ENCODE assay signal across 13 cellular contexts in genomic region chr14:74238974-74239847, GRCh38. TPM values are rescaled to one million over a fixed set of nuclear protein-coding genes. Genes with fewer than 3 reads are reported as not detected.
DNase-seq lines count a peak whose midpoint lies in the region; ATAC-seq and TF ChIP-seq lines count a peak whose summit lies in the region.
"Had no signal": no experiment of that assay in that cellular context is flagged by ENCODE, and none has a peak within 500 bp of the region (broad histone marks: within the 10 kb centered on the region; RNA-seq: fewer than 3 reads in every experiment).

Gene VSX2, plus strand, starts transcription at chr14:74239449. Its CDS starts 113 bp downstream, at chr14:74239562.

- peak within 1 kb of the TSS; percentile 73 for H3K4me2 ChIP-seq in hepatocyte

- H3K4me1 ChIP-seq in hepatocyte (ENCODE audit: insufficient read depth), result peaks cover 15% of the 10 kb centered on the region
- H3K4me1 ChIP-seq in rectal smooth muscle tissue (ENCODE audit: control insufficient read depth, insufficient read depth, low read length), result no peaks in the 10 kb centered on the region
- H3K4me1 ChIP-seq in thyroid gland, result peaks cover 25 to 29% of the 10 kb centered on the region in 2 donors

- WGBS in hepatocyte (ENCODE audit: low lambda C conversion rate, missing lambda C conversion rate), result 8% methylated on average over 32 of the region's 40 CpGs
- 10 to 20% methylated on average over 11 to 16 of the region's 40 CpGs for WGBS in thyroid gland, 2 donors

- H3K9ac ChIP-seq in SK-N-MC (ENCODE audit: insufficient read length) (no peak within 1 kb of the TSS), rectal smooth muscle tissue (ENCODE audit: low read length) (no peak within 1 kb of the TSS)

- H3K27ac Mint-ChIP-seq in glutamatergic neuron (ENCODE audit: unreplicated experiment), result no peak within 1 kb of the TSS

- no peaks in the 10 kb centered on the region for H3K9me3 ChIP-seq in SK-N-MC (ENCODE audit: low read depth, low read length)
- H3K9me3 ChIP-seq in hepatocyte (ENCODE audit: low read depth), result no peaks in the 10 kb centered on the region
- H3K9me3 ChIP-seq in thyroid gland, result no peaks in the 10 kb centered on the region

- H3K27me3 Mint-ChIP-seq in glutamatergic neuron (ENCODE audit: unreplicated experiment), result peaks cover 39% of the 10 kb centered on the region

- H3K79me2 ChIP-seq in hepatocyte, result no peaks in the 10 kb centered on the region

- H3K27ac ChIP-seq in SK-N-MC, result no peak within 1 kb of the TSS
- H3K27ac ChIP-seq in hepatocyte, result no peak within 1 kb of the TSS
- no peak within 1 kb of the TSS for H3K27ac ChIP-seq in rectal smooth muscle tissue (ENCODE audit: low read depth, low read length)
- H3K27ac ChIP-seq in thyroid gland, result no peak within 1 kb of the TSS

- H2AFZ ChIP-seq in hepatocyte, result peak within 1 kb of the TSS; percentile 78

- peak; percentile 49 for DNase-seq in D341Med (ENCODE audit: low spot score)
- no peak for DNase-seq in SK-N-MC (ENCODE audit: low read depth, low spot score)
- DNase-seq in hepatocyte (ENCODE audit: low spot score), result no peak
- DNase-seq in glutamatergic neuron, result no peak
- DNase-seq in thyroid gland, result no peak
- DNase-seq in SK-N-DZ (ENCODE audit: low spot score), result no peak
- DNase-seq: NCI-H1436; stimulated activated CD4-positive, alpha-beta T cell treated with anti-CD3 and anti-CD28 coated beads, Interleukin-15, amount 100 ng/mL, for 24 hours; stimulated activated naive CD4-positive, alpha-beta T cell treated with Interleukin-2 at 50 U/mL for 16 hours had no signal

- TF ChIP-seq CTCF in hepatocyte (IDR thresholded peaks at IDR 0.05; ENCODE audit: poor library complexity) (no peak), glutamatergic neuron (IDR thresholded peaks at IDR 0.05; ENCODE audit: partially characterized antibody, unreplicated experiment) (no peak), thyroid gland (IDR thresholded peaks at IDR 0.05) (no peak)

- no peaks in the 10 kb centered on the region for H3K36me3 Mint-ChIP-seq in glutamatergic neuron (ENCODE audit: unreplicated experiment)

- no peak within 1 kb of the TSS for H3K4me3 Mint-ChIP-seq in glutamatergic neuron (ENCODE audit: unreplicated experiment)

- no peak for TF ChIP-seq POLR2A in thyroid gland (IDR thresholded peaks at IDR 0.05)

- no peaks in the 10 kb centered on the region for H3K4me1 Mint-ChIP-seq in glutamatergic neuron (ENCODE audit: low read depth, unreplicated experiment)

- no peak for ATAC-seq in HG02678 (IDR thresholded peaks at IDR 0.05; ENCODE audit: unreplicated experiment)

- no peaks in the 10 kb centered on the region for H3K36me3 ChIP-seq in SK-N-MC (ENCODE audit: insufficient read depth, low read length)
- no peaks in the 10 kb centered on the region for H3K36me3 ChIP-seq in hepatocyte (replicated peaks; ENCODE audit: insufficient read depth, low read depth)
- no peaks in the 10 kb centered on the region for H3K36me3 ChIP-seq in rectal smooth muscle tissue (ENCODE audit: control insufficient read depth, insufficient read depth, low read length)
- no peaks in the 10 kb centered on the region for H3K36me3 ChIP-seq in thyroid gland

- H3K27me3 ChIP-seq in hepatocyte (peaks cover 94% of the 10 kb centered on the region), rectal smooth muscle tissue (ENCODE audit: control insufficient read depth, insufficient read depth, low read length) (peaks cover 49% of the 10 kb centered on the region), thyroid gland (peaks cover 52% of the 10 kb centered on the region)

- peaks cover 10% of the 10 kb centered on the region for H3K9me3 Mint-ChIP-seq in glutamatergic neuron (ENCODE audit: unreplicated experiment)

- no peaks in the 10 kb centered on the region for H4K20me1 ChIP-seq in hepatocyte (ENCODE audit: insufficient read depth, poor library complexity, severe bottlenecking)

- H3K9me2 ChIP-seq in hepatocyte (replicated peaks; ENCODE audit: insufficient read depth), result no peaks in the 10 kb centered on the region

- H3K4me3 ChIP-seq in SK-N-MC (peak within 1 kb of the TSS; percentile 56; the same call in 1 of the 2 replicates), hepatocyte (no peak within 1 kb of the TSS), rectal smooth muscle tissue (ENCODE audit: low read length) (peak within 1 kb of the TSS; percentile 24), thyroid gland (replicated peaks in 1 of 3) (peak within 1 kb of the TSS in 1 of 3 donors; percentile 19)

- intact Hi-C loops in thyroid gland (cut with DNase I), result no loop called here

RNA-seq across cellular contexts. Expression of gene VSX2, which starts in this region (rescaled TPM):
- total RNA-seq in hepatocyte (not detected in 2 replicates), glutamatergic neuron (ENCODE audit: unreplicated experiment) (not detected), thyroid gland (not detected)
- not detected in 2 replicates for polyA plus RNA-seq in hepatocyte
- polyA plus RNA-seq in SK-N-DZ (2014; cell fraction: cytosol; rRNA removed), result not detected in 2 replicates
- polyA plus RNA-seq in SK-N-DZ (2014; cell fraction: nucleus; rRNA removed), result not detected in 2 replicates
- total RNA-seq: frontal cortex, OCI-LY7 had no signal
